Comparison of ENCODE assay signal across 9 cellular contexts in genomic region chr2:20226152-20226545, GRCh38. TPM values are rescaled to one million over a fixed set of nuclear protein-coding genes. Genes with fewer than 3 reads are reported as not detected.
DNase-seq lines count a peak whose midpoint lies in the region; ATAC-seq and TF ChIP-seq lines count a peak whose summit lies in the region.
"Had no signal": no experiment of that assay in that cellular context is flagged by ENCODE, and none has a peak within 500 bp of the region (broad histone marks: within the 10 kb centered on the region; RNA-seq: fewer than 3 reads in every experiment).

No MANE protein-coding gene starts in this region.

- H3K27me3 Mint-ChIP-seq in activated B cell treated with CpG ODN at 0.5 μM for 24 hours = peaks cover 47% of the 10 kb centered on the region
- H3K27me3 Mint-ChIP-seq in stimulated activated naive B cell treated with anti-CD40 and anti-IgM and Interleukin-4, amounts not matched to agents 10 μg/mL and 1 μg/mL and 100 μg/mL, for 72 hours = peaks cover 43 to 58% of the 10 kb centered on the region in 2 donors

- H3K36me3 ChIP-seq in HUES6 (ENCODE audit: control insufficient read depth, insufficient read depth, low read length) = no peaks in the 10 kb centered on the region
- H3K36me3 ChIP-seq in iPS-20b (ENCODE audit: insufficient read depth, low read depth, low read length) = peaks cover 11% of the 10 kb centered on the region
- H3K36me3 ChIP-seq in sigmoid colon = no peaks in the 10 kb centered on the region
- no peaks in the 10 kb centered on the region for H3K36me3 ChIP-seq in effector memory CD4-positive, alpha-beta T cell (ENCODE audit: control insufficient read depth, insufficient read depth, low read length)

- H3K4me3 ChIP-seq in HUES6 (ENCODE audit: low read depth, low read length) (peak overlapping the region; percentile 71; the same call in 1 of the 2 replicates), iPS-20b (ENCODE audit: low read length) (peak overlapping the region; percentile 93; the same call in 1 of the 2 replicates), sigmoid colon (no peak overlapping the region)
- H3K4me3 ChIP-seq in effector memory CD4-positive, alpha-beta T cell (ENCODE audit: insufficient read depth, low read depth, low read length, poor library complexity, severe bottlenecking) = no peak overlapping the region

- TF ChIP-seq CTCF in activated B cell treated with CpG ODN at 0.5 μM for 24 hours (IDR thresholded peaks at IDR 0.05) = no peak
- no peak for TF ChIP-seq CTCF in sigmoid colon (IDR thresholded peaks at IDR 0.05)

- H3K4me1 ChIP-seq in HUES6 (ENCODE audit: control insufficient read depth, insufficient read depth, low read length) = peaks cover 28% of the 10 kb centered on the region
- peaks cover 17% of the 10 kb centered on the region for H3K4me1 ChIP-seq in iPS-20b (ENCODE audit: insufficient read depth, low read length)
- H3K4me1 ChIP-seq in sigmoid colon = peaks cover 0 to 28% (median 23%) of the 10 kb centered on the region in 4 donors
- peaks cover 13% of the 10 kb centered on the region for H3K4me1 ChIP-seq in effector memory CD4-positive, alpha-beta T cell (ENCODE audit: control insufficient read depth, insufficient read depth, low read length, poor library complexity, severe bottlenecking)

- H3K4me1 Mint-ChIP-seq in activated B cell treated with CpG ODN at 0.5 μM for 24 hours = peaks cover 12% of the 10 kb centered on the region
- H3K4me1 Mint-ChIP-seq in stimulated activated naive B cell treated with anti-CD40 and anti-IgM and Interleukin-4, amounts not matched to agents 10 μg/mL and 1 μg/mL and 100 μg/mL, for 72 hours = peaks cover 8 to 22% of the 10 kb centered on the region in 2 donors

- intact Hi-C loops in activated B cell treated with CpG ODN at 0.5 μM for 24 hours (cut with micrococcal nuclease) (loop anchor here (10.0 kb wide), 2 partner anchors 241 to 429 kb away; partner anchors contain the start of gene HS1BP3), sigmoid colon (cut with DNase I) (no loop called here)

- no peak for DNase-seq in activated B cell treated with CpG ODN at 0.5 μM for 24 hours
- DNase-seq in sigmoid colon = peak; percentile 36
- no peak for DNase-seq in NCI-H1930 (lab: John Stamatoyannopoulos, UW)
- no peak for DNase-seq in stimulated activated naive B cell treated with anti-CD40 and anti-IgM and Interleukin-4, amounts not matched to agents 10 μg/mL and 1 μg/mL and 100 μg/mL, for 72 hours
- DNase-seq in effector memory CD4-positive, alpha-beta T cell = no peak
- DNase-seq in hippocampal formation (lab: John Stamatoyannopoulos, UW) = no peak

- H3K9me3 Mint-ChIP-seq in activated B cell treated with CpG ODN at 0.5 μM for 24 hours = no peaks in the 10 kb centered on the region
- H3K9me3 Mint-ChIP-seq in stimulated activated naive B cell treated with anti-CD40 and anti-IgM and Interleukin-4, amounts not matched to agents 10 μg/mL and 1 μg/mL and 100 μg/mL, for 72 hours = no peaks in the 10 kb centered on the region

- TF ChIP-seq POLR2A in sigmoid colon (IDR thresholded peaks at IDR 0.05) = no peak

- CTCF ChIA-PET in activated B cell treated with CpG ODN at 0.5 μM for 24 hours (lab: Charles Lee) = no interaction called here

- no peaks in the 10 kb centered on the region for H3K9me3 ChIP-seq in HUES6 (ENCODE audit: control insufficient read depth, insufficient read depth, low read depth, low read length)
- no peaks in the 10 kb centered on the region for H3K9me3 ChIP-seq in iPS-20b (ENCODE audit: insufficient read depth, low read depth, low read length)
- H3K9me3 ChIP-seq in sigmoid colon = no peaks in the 10 kb centered on the region
- no peaks in the 10 kb centered on the region for H3K9me3 ChIP-seq in effector memory CD4-positive, alpha-beta T cell (ENCODE audit: control insufficient read depth, low read length)

- H3K27ac ChIP-seq in HUES6 (ENCODE audit: low read depth, low read length) (no peak overlapping the region), iPS-20b (ENCODE audit: low read length) (no peak overlapping the region), sigmoid colon (no peak overlapping the region)
- H3K27ac ChIP-seq in effector memory CD4-positive, alpha-beta T cell (ENCODE audit: insufficient read depth, low read length, poor library complexity, severe bottlenecking) = no peak overlapping the region
- H3K27ac ChIP-seq: dorsolateral prefrontal cortex had no signal

- TF ChIP-seq EP300 in sigmoid colon (IDR thresholded peaks at IDR 0.05) = no peak

- no peak overlapping the region for H3K27ac Mint-ChIP-seq in activated B cell treated with CpG ODN at 0.5 μM for 24 hours
- H3K27ac Mint-ChIP-seq in stimulated activated naive B cell treated with anti-CD40 and anti-IgM and Interleukin-4, amounts not matched to agents 10 μg/mL and 1 μg/mL and 100 μg/mL, for 72 hours = no peak overlapping the region

- H3K9ac ChIP-seq in HUES6 (ENCODE audit: low read length) = no peak overlapping the region
- peak overlapping the region; percentile 62; the same call in 1 of the 2 replicates for H3K9ac ChIP-seq in iPS-20b (ENCODE audit: low read depth, low read length)

- 85 to 92% methylated on average over 14 of the region's 14 CpGs for WGBS in sigmoid colon, 2 donors

- H3K36me3 Mint-ChIP-seq in activated B cell treated with CpG ODN at 0.5 μM for 24 hours (ENCODE audit: low read depth) = no peaks in the 10 kb centered on the region
- H3K36me3 Mint-ChIP-seq in stimulated activated naive B cell treated with anti-CD40 and anti-IgM and Interleukin-4, amounts not matched to agents 10 μg/mL and 1 μg/mL and 100 μg/mL, for 72 hours = no peaks in the 10 kb centered on the region

- POLR2A ChIA-PET in activated B cell treated with CpG ODN at 0.5 μM for 24 hours (lab: Charles Lee) = no interaction called here

- no peak for ATAC-seq in activated B cell treated with CpG ODN at 0.5 μM for 24 hours (ENCODE audit: low read depth)
- ATAC-seq in stimulated activated naive B cell treated with anti-CD40 and anti-IgM and Interleukin-4, amounts not matched to agents 10 μg/mL and 1 μg/mL and 100 μg/mL, for 72 hours (replicated peaks) = no peak

- H3K4me3 Mint-ChIP-seq in activated B cell treated with CpG ODN at 0.5 μM for 24 hours = peak overlapping the region; percentile 38
- no peak overlapping the region for H3K4me3 Mint-ChIP-seq in stimulated activated naive B cell treated with anti-CD40 and anti-IgM and Interleukin-4, amounts not matched to agents 10 μg/mL and 1 μg/mL and 100 μg/mL, for 72 hours

- H3K27me3 ChIP-seq in HUES6 (ENCODE audit: control insufficient read depth, insufficient read depth, low read length) = peaks cover 9% of the 10 kb centered on the region; the same call in 1 of the 2 replicates
- peaks cover 9% of the 10 kb centered on the region; the same call in 1 of the 2 replicates for H3K27me3 ChIP-seq in iPS-20b (ENCODE audit: insufficient read depth, low read length)
- H3K27me3 ChIP-seq in sigmoid colon = no peaks in the 10 kb centered on the region
- peaks cover 11% of the 10 kb centered on the region for H3K27me3 ChIP-seq in effector memory CD4-positive, alpha-beta T cell (replicated peaks; ENCODE audit: control insufficient read depth, insufficient read depth, low read length, poor library complexity, severe bottlenecking)

RNA-seq across cellular contexts. Expression of gene SDC1, which starts 1.2 kb away (rescaled TPM):
- total RNA-seq in activated B cell treated with CpG ODN at 0.5 μM for 24 hours (not detected in 2 replicates), sigmoid colon (1 to 10 TPM in 1 of 4 donors, under 1 TPM in 2, not detected in 1; 0.33 to 1.5 (median 0.36) TPM)
- 100 to 1,000 TPM in 1 of 3 donors, 10 to 100 TPM in 2; 14.4 to 104 (median 19.4) TPM for polyA plus RNA-seq in sigmoid colon

Comparison
In these comparisons a context has a peak if more than half of its experiments do, and no peak if none do; other contexts are left out.
1. H3K4me3 ChIP-seq: peak in HUES6 (single experiment) and iPS-20b (single experiment); none in sigmoid colon (0 of 4) and effector memory CD4-positive, alpha-beta T cell (single experiment).